ENCODE assay signal across 15 cellular contexts in genomic region chr9:109426621-109427402, GRCh38.
"Had no signal": no experiment of that assay in that cellular context is flagged by ENCODE, and none has a peak within 500 bp of the region (broad histone marks: within the 10 kb centered on the region; RNA-seq: fewer than 3 reads in every experiment).

No MANE protein-coding gene starts in this region.

- H3K4me3 Mint-ChIP-seq: activated naive CD4-positive, alpha-beta T cell treated with anti-CD3 and anti-CD28 coated beads for 36 hours; activated naive CD8-positive, alpha-beta T cell treated with anti-CD3 and anti-CD28 coated beads, Interleukin-2, amount 50 U/mL, for 24 hours; endodermal cell; memory B cell; natural killer cell treated with Interleukin-12 subunit alpha and Interleukin-12 subunit beta and Interleukin-15 and Interleukin-18, amount 100 ng/mL, for 72 hours; stimulated activated naive CD8-positive, alpha-beta T cell treated with anti-CD3 and anti-CD28 coated beads, Interleukin-15, Interleukin-2, amounts not matched to agents 100 ng/mL and 50 ng/mL, for 24 hours had no signal

- H3K27ac ChIP-seq: hepatocyte, psoas muscle, sigmoid colon, spleen, testis, upper lobe of left lung had no signal

- H3K9me3 Mint-ChIP-seq: activated naive CD4-positive, alpha-beta T cell treated with anti-CD3 and anti-CD28 coated beads for 36 hours; activated naive CD8-positive, alpha-beta T cell treated with anti-CD3 and anti-CD28 coated beads, Interleukin-2, amount 50 U/mL, for 24 hours; endodermal cell; memory B cell; natural killer cell treated with Interleukin-12 subunit alpha and Interleukin-12 subunit beta and Interleukin-15 and Interleukin-18, amount 100 ng/mL, for 72 hours; stimulated activated naive CD8-positive, alpha-beta T cell treated with anti-CD3 and anti-CD28 coated beads, Interleukin-15, Interleukin-2, amounts not matched to agents 100 ng/mL and 50 ng/mL, for 24 hours had no signal

- H3K9me3 ChIP-seq: psoas muscle, sigmoid colon, spleen, testis, upper lobe of left lung had no signal

- H3K36me3 ChIP-seq: sigmoid colon, spleen had no signal

- H3K4me1 Mint-ChIP-seq: activated naive CD8-positive, alpha-beta T cell treated with anti-CD3 and anti-CD28 coated beads, Interleukin-2, amount 50 U/mL, for 24 hours; endodermal cell had no signal

- H3K27me3 ChIP-seq: hepatocyte, sigmoid colon, spleen, testis, upper lobe of left lung had no signal

- H3K27ac Mint-ChIP-seq: activated naive CD4-positive, alpha-beta T cell treated with anti-CD3 and anti-CD28 coated beads for 36 hours; activated naive CD8-positive, alpha-beta T cell treated with anti-CD3 and anti-CD28 coated beads, Interleukin-2, amount 50 U/mL, for 24 hours; endodermal cell; memory B cell; natural killer cell treated with Interleukin-12 subunit alpha and Interleukin-12 subunit beta and Interleukin-15 and Interleukin-18, amount 100 ng/mL, for 72 hours; stimulated activated naive CD8-positive, alpha-beta T cell treated with anti-CD3 and anti-CD28 coated beads, Interleukin-15, Interleukin-2, amounts not matched to agents 100 ng/mL and 50 ng/mL, for 24 hours had no signal

- H3K4me2 ChIP-seq: hepatocyte had no signal

- H3K4me3 ChIP-seq: hepatocyte, psoas muscle, sigmoid colon, spleen, testis, upper lobe of left lung had no signal

- H2AFZ ChIP-seq: hepatocyte had no signal

- DNase-seq: activated CD4-positive, CD25-positive, alpha-beta regulatory T cell treated with anti-CD3 and anti-CD28 coated beads, Interleukin-2, amount 50 U/mL, for 72 hours; activated naive CD4-positive, alpha-beta T cell treated with anti-CD3 and anti-CD28 coated beads for 36 hours; activated naive CD8-positive, alpha-beta T cell treated with anti-CD3 and anti-CD28 coated beads, Interleukin-2, amount 50 U/mL, for 24 hours; endodermal cell; erythroblast; left ventricle myocardium superior; psoas muscle; sigmoid colon; spleen; testis; upper lobe of left lung had no signal

- H3K79me2 ChIP-seq: hepatocyte had no signal

- ATAC-seq: activated naive CD8-positive, alpha-beta T cell treated with anti-CD3 and anti-CD28 coated beads, Interleukin-2, amount 50 U/mL, for 24 hours; left ventricle myocardium superior; natural killer cell treated with Interleukin-12 subunit alpha and Interleukin-12 subunit beta and Interleukin-15 and Interleukin-18, amount 100 ng/mL, for 72 hours; psoas muscle had no signal

- H3K27me3 Mint-ChIP-seq: memory B cell had no signal

- H3K36me3 Mint-ChIP-seq: memory B cell; natural killer cell treated with Interleukin-12 subunit alpha and Interleukin-12 subunit beta and Interleukin-15 and Interleukin-18, amount 100 ng/mL, for 72 hours had no signal

- H3K4me1 ChIP-seq: sigmoid colon, spleen, testis, upper lobe of left lung had no signal
